ENCODE assay signal across 8 cellular contexts in genomic region chr19:38543807-38544568, GRCh38.
DNase-seq lines count a peak whose midpoint lies in the region; ATAC-seq and TF ChIP-seq lines count a peak whose summit lies in the region.

No MANE protein-coding gene starts in this region.

- DNase-seq in DMS114 treated with DMSO at 0.1 percent for 48 hours (lab: John Stamatoyannopoulos, UW; ENCODE audit: unreplicated experiment) = peak; percentile 92
- DNase-seq in GM23338 (ENCODE audit: low spot score) = peak; percentile 72
- peak; percentile 67 to 88 for DNase-seq in NCI-H526 (lab: John Stamatoyannopoulos, UW)
- DNase-seq in germinal center (ENCODE audit: low spot score) = peak; percentile 65
- no peak for DNase-seq in DMS79 (lab: John Stamatoyannopoulos, UW)

- H3K27ac Mint-ChIP-seq in GM23338 = peak overlapping the region; percentile 25; the same call in 1 of the 2 replicates
- peak overlapping the region; percentile 47 for H3K27ac Mint-ChIP-seq in activated T-helper 17 cell treated with anti-CD3 and anti-CD28 coated beads, Interleukin-2, amount 50 U/mL, for 72 hours

- H3K9me3 ChIP-seq in parathyroid adenoma (ENCODE audit: control insufficient read depth, low read length) = no peaks in the 10 kb centered on the region

- peaks cover 5% of the 10 kb centered on the region for H3K27me3 Mint-ChIP-seq in GM23338 (ENCODE audit: insufficient read depth, low read depth, poor library complexity)
- H3K27me3 Mint-ChIP-seq in activated T-helper 17 cell treated with anti-CD3 and anti-CD28 coated beads, Interleukin-2, amount 50 U/mL, for 72 hours = no peaks in the 10 kb centered on the region

- H2AFZ ChIP-seq in GM23338 (no peak overlapping the region), parathyroid adenoma (peak overlapping the region; percentile 68)

- H4K20me1 ChIP-seq in GM23338 (replicated peaks; ENCODE audit: insufficient read depth) = no peaks in the 10 kb centered on the region

- H3K27me3 ChIP-seq in GM23338 (ENCODE audit: insufficient read depth) = no peaks in the 10 kb centered on the region
- no peaks in the 10 kb centered on the region for H3K27me3 ChIP-seq in parathyroid adenoma (ENCODE audit: control insufficient read depth, insufficient read depth, low read length)

- H3K9me2 ChIP-seq in GM23338 (ENCODE audit: insufficient read depth) = no peaks in the 10 kb centered on the region

- no peaks in the 10 kb centered on the region for H3F3A ChIP-seq in GM23338 (replicated peaks; ENCODE audit: low read depth)

- peaks cover 13% of the 10 kb centered on the region; the same call in 2 of the 3 replicates for H3K4me1 Mint-ChIP-seq in GM23338
- peaks cover 10% of the 10 kb centered on the region for H3K4me1 Mint-ChIP-seq in activated T-helper 17 cell treated with anti-CD3 and anti-CD28 coated beads, Interleukin-2, amount 50 U/mL, for 72 hours

- H3K9ac ChIP-seq in parathyroid adenoma = no peak overlapping the region

- no peak overlapping the region for H3K4me3 Mint-ChIP-seq in GM23338
- peak overlapping the region; percentile 60 for H3K4me3 Mint-ChIP-seq in activated T-helper 17 cell treated with anti-CD3 and anti-CD28 coated beads, Interleukin-2, amount 50 U/mL, for 72 hours

- H3K4me1 ChIP-seq in GM23338 (ENCODE audit: insufficient read depth) (no peaks in the 10 kb centered on the region), parathyroid adenoma (peaks cover 3% of the 10 kb centered on the region)

- H3K36me3 Mint-ChIP-seq in GM23338 (ENCODE audit: low read depth) = peaks cover 43% of the 10 kb centered on the region
- peaks cover under 1% of the 10 kb centered on the region for H3K36me3 Mint-ChIP-seq in activated T-helper 17 cell treated with anti-CD3 and anti-CD28 coated beads, Interleukin-2, amount 50 U/mL, for 72 hours (ENCODE audit: low read depth)

- ATAC-seq in GM23338 (peak; percentile 80), GM19328 (IDR thresholded peaks at IDR 0.05; ENCODE audit: unreplicated experiment) (no peak)
- ATAC-seq in activated T-helper 17 cell treated with anti-CD3 and anti-CD28 coated beads, Interleukin-2, amount 50 U/mL, for 72 hours (replicated peaks) = peak; percentile 90

- H3K27ac ChIP-seq in GM23338 (ENCODE audit: low read depth) = no peak overlapping the region
- no peak overlapping the region for H3K27ac ChIP-seq in parathyroid adenoma

- H3K36me3 ChIP-seq in GM23338 (ENCODE audit: insufficient read depth) (peaks cover 5% of the 10 kb centered on the region; the same call in 1 of the 2 replicates), parathyroid adenoma (ENCODE audit: control insufficient read depth, insufficient read depth, low read length) (no peaks in the 10 kb centered on the region)

- no peaks in the 10 kb centered on the region for H3K9me3 Mint-ChIP-seq in GM23338
- no peaks in the 10 kb centered on the region for H3K9me3 Mint-ChIP-seq in activated T-helper 17 cell treated with anti-CD3 and anti-CD28 coated beads, Interleukin-2, amount 50 U/mL, for 72 hours

- no peak overlapping the region for H3K4me2 ChIP-seq in GM23338
- peak overlapping the region; percentile 61 for H3K4me2 ChIP-seq in parathyroid adenoma (ENCODE audit: low read length)

- H3K4me3 ChIP-seq in GM23338 = no peak overlapping the region
- H3K4me3 ChIP-seq in parathyroid adenoma (ENCODE audit: low read depth, low read length) = peak overlapping the region; percentile 33

- peak; percentile 50 to 55; a peak in 3 of 4 replicates for TF ChIP-seq CTCF in GM23338 (conservative IDR thresholded peaks at IDR 0.05; ENCODE audit: low read depth in 2 of 2)
- peak; percentile 72 for TF ChIP-seq CTCF in parathyroid adenoma (IDR thresholded peaks at IDR 0.05)

- H3K79me2 ChIP-seq in GM23338 (replicated peaks; ENCODE audit: insufficient read depth) (no peaks in the 10 kb centered on the region), parathyroid adenoma (no peaks in the 10 kb centered on the region)

TF ChIP-seq in GM23338, 12 proteins besides CTCF, POLR2A, EP300 and RAD21:
- no peak for TF ChIP-seq REST (IDR thresholded peaks at IDR 0.05; ENCODE audit: unreplicated experiment)
